Comparison of ENCODE assay signal across 26 cellular contexts in the genomic region with DNA sequence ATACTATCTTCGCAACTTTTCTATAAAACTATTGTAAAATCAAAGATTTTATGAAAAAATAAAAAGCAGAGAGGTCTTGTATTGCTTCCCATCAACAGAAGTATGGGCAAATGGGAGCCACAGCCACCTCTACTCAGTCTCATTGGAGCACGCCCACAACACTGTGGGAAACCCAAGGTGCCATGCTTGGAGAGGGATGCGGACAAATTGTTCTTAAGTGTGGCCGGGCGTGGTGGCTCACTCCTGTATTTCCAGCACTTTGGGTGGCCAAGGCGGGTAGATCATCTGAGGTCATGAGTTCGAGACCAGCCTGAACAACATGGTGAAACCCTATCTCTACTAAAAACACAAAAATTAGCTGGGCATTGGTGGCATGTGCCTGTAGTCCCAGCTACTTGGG.
"Had no signal": no experiment of that assay in that cellular context is flagged by ENCODE, and none has a peak within 500 bp of the region (broad histone marks: within the 10 kb centered on the region; RNA-seq: fewer than 3 reads in every experiment).

No MANE protein-coding gene starts in this region.

- H3K27me3 ChIP-seq: stomach, suprapubic skin, testis, thyroid gland, tibial artery, tibial nerve, transverse colon, upper lobe of left lung, upper lobe of right lung, uterus, vagina had no signal

- H3K36me3 ChIP-seq: stomach, suprapubic skin, thoracic aorta, thyroid gland, tibial artery, tibial nerve, transverse colon, upper lobe of left lung, upper lobe of right lung, uterus, vagina had no signal

- ATAC-seq: stimulated activated effector memory CD8-positive, alpha-beta T cell treated with anti-CD3 and anti-CD28 coated beads, Interleukin-12 subunit alpha, Interleukin-12 subunit beta, amount 100 ng/mL, for 72 hours; stimulated activated memory B cell treated with anti-CD40 and anti-IgM and Interleukin-4, amounts not matched to agents 10 μg/mL and 1 μg/mL and 100 μg/mL, for 72 hours; stimulated activated naive B cell treated with anti-CD40 and anti-IgM and Interleukin-4, amounts not matched to agents 10 μg/mL and 1 μg/mL and 100 μg/mL, for 72 hours; stimulated activated naive CD8-positive, alpha-beta T cell treated with anti-CD3 and anti-CD28 coated beads, Interleukin-15, amount 100 ng/mL, for 72 hours; stimulated activated naive CD8-positive, alpha-beta T cell treated with anti-CD3 and anti-CD28 coated beads, Interleukin-15, Interleukin-2, amounts not matched to agents 100 U/mL and 50 U/mL, for 24 hours; upper lobe of right lung had no signal

- H3K9me3 ChIP-seq: stomach, suprapubic skin, testis, thoracic aorta, thyroid gland, tibial artery, tibial nerve, transverse colon, upper lobe of left lung, upper lobe of right lung, uterus, vagina had no signal

- H3K27ac ChIP-seq: stomach, suprapubic skin, testis, thoracic aorta, thyroid gland, tibial artery, tibial nerve, transverse colon, upper lobe of left lung, upper lobe of right lung, uterus, vagina had no signal

- H3K4me1 ChIP-seq: stomach, testis, thyroid gland, transverse colon, upper lobe of left lung, upper lobe of right lung, uterus, vagina had no signal

- H3K4me3 ChIP-seq: stomach, suprapubic skin, testis, thoracic aorta, thyroid gland, tibial artery, tibial nerve, transverse colon, upper lobe of left lung, upper lobe of right lung, uterus, vagina had no signal

- DNase-seq: stimulated activated CD4-positive, alpha-beta T cell treated with anti-CD3 and anti-CD28 coated beads, Interleukin-2, amount 100 ng/mL, for 48 hours; stimulated activated CD4-positive, alpha-beta T cell treated with anti-CD3 and anti-CD28 coated beads, Interleukin-4, amount 100 ng/mL, for 1 hour; stimulated activated CD4-positive, alpha-beta T cell treated with anti-CD3 and anti-CD28 coated beads, Interleukin-4, amount 100 ng/mL, for 24 hours; stimulated activated CD4-positive, alpha-beta T cell treated with anti-CD3 and anti-CD28 coated beads, Interleukin-4, amount 100 ng/mL, for 4 hours; stimulated activated CD8-positive, alpha-beta memory T cell treated with anti-CD3 and anti-CD28 coated beads, Interleukin-4, amount 100 ng/mL, for 48 hours; stimulated activated naive B cell treated with anti-CD40 and anti-IgM and Interleukin-4, amounts not matched to agents 10 μg/mL and 1 μg/mL and 100 μg/mL, for 72 hours; stimulated activated naive CD4-positive, alpha-beta T cell; stimulated activated naive CD4-positive, alpha-beta T cell treated with Interleukin-2 at 50 U/mL for 16 hours; stimulated activated naive CD8-positive, alpha-beta T cell treated with anti-CD3 and anti-CD28 coated beads, Interleukin-15, amount 100 ng/mL, for 72 hours; stimulated activated naive CD8-positive, alpha-beta T cell treated with anti-CD3 and anti-CD28 coated beads, Interleukin-15, Interleukin-2, amounts not matched to agents 100 U/mL and 50 U/mL, for 24 hours; stomach; substantia nigra; testis; thyroid gland; tibial artery; transverse colon; trophoblast cell; upper lobe of left lung; upper lobe of right lung; uterus had no signal
